In the genomic region with DNA sequence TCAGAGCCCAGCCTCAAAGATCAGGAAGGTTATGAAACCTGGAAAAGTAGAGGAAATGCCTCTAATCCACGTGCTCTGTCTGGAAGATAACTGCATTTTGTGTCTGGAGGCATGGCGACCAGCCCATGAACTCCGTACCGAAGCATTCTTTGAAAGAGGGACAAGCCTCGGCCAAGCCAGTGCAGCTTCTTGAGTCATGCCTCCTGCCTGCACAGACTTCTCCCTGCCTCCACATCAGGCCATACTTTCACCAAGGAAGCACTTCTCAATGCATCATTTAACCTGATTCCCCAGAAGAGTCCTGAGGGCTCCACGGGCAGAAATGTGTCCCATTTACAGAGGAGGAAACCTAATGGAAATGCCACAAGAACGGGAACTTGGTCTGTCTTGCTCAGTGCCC, we compare ENCODE assay signal across 1 cellular context.
TF ChIP-seq lines count a peak whose summit lies in the region.

No MANE protein-coding gene starts in this region.

TF ChIP-seq in HepG2, 621 proteins besides CTCF, POLR2A, EP300 and RAD21:
- TF ChIP-seq ZNF616 (CRISPR knock-in tag; IDR thresholded peaks at IDR 0.05; ENCODE audit: low read depth): no peak
- TF ChIP-seq ZEB1 (IDR thresholded peaks at IDR 0.05; ENCODE audit: insufficient replicate concordance, low read depth): no peak
- TF ChIP-seq, protein P1, sequence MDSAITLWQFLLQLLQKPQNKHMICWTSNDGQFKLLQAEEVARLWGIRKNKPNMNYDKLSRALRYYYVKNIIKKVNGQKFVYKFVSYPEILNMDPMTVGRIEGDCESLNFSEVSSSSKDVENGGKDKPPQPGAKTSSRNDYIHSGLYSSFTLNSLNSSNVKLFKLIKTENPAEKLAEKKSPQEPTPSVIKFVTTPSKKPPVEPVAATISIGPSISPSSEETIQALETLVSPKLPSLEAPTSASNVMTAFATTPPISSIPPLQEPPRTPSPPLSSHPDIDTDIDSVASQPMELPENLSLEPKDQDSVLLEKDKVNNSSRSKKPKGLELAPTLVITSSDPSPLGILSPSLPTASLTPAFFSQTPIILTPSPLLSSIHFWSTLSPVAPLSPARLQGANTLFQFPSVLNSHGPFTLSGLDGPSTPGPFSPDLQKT (CRISPR knock-in tag; IDR thresholded peaks at IDR 0.05; ENCODE audit: borderline replicate concordance): no peak
- TF ChIP-seq XRCC5 (optimal IDR thresholded peaks at IDR 0.05; ENCODE audit: low read length): no peak
- no peak for TF ChIP-seq ZNF720 (CRISPR knock-in tag; IDR thresholded peaks at IDR 0.05)
- TF ChIP-seq, protein P2, sequence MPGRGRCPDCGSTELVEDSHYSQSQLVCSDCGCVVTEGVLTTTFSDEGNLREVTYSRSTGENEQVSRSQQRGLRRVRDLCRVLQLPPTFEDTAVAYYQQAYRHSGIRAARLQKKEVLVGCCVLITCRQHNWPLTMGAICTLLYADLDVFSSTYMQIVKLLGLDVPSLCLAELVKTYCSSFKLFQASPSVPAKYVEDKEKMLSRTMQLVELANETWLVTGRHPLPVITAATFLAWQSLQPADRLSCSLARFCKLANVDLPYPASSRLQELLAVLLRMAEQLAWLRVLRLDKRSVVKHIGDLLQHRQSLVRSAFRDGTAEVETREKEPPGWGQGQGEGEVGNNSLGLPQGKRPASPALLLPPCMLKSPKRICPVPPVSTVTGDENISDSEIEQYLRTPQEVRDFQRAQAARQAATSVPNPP (CRISPR knock-in tag; IDR thresholded peaks at IDR 0.05): no peak
- no peak for TF ChIP-seq ZNF451 (CRISPR knock-in tag; IDR thresholded peaks at IDR 0.05)
- TF ChIP-seq FOXP1 (IDR thresholded peaks at IDR 0.05): no peak
- no peak for TF ChIP-seq FOXP1 (CRISPR knock-in tag; IDR thresholded peaks at IDR 0.05)
- TF ChIP-seq, protein P3, sequence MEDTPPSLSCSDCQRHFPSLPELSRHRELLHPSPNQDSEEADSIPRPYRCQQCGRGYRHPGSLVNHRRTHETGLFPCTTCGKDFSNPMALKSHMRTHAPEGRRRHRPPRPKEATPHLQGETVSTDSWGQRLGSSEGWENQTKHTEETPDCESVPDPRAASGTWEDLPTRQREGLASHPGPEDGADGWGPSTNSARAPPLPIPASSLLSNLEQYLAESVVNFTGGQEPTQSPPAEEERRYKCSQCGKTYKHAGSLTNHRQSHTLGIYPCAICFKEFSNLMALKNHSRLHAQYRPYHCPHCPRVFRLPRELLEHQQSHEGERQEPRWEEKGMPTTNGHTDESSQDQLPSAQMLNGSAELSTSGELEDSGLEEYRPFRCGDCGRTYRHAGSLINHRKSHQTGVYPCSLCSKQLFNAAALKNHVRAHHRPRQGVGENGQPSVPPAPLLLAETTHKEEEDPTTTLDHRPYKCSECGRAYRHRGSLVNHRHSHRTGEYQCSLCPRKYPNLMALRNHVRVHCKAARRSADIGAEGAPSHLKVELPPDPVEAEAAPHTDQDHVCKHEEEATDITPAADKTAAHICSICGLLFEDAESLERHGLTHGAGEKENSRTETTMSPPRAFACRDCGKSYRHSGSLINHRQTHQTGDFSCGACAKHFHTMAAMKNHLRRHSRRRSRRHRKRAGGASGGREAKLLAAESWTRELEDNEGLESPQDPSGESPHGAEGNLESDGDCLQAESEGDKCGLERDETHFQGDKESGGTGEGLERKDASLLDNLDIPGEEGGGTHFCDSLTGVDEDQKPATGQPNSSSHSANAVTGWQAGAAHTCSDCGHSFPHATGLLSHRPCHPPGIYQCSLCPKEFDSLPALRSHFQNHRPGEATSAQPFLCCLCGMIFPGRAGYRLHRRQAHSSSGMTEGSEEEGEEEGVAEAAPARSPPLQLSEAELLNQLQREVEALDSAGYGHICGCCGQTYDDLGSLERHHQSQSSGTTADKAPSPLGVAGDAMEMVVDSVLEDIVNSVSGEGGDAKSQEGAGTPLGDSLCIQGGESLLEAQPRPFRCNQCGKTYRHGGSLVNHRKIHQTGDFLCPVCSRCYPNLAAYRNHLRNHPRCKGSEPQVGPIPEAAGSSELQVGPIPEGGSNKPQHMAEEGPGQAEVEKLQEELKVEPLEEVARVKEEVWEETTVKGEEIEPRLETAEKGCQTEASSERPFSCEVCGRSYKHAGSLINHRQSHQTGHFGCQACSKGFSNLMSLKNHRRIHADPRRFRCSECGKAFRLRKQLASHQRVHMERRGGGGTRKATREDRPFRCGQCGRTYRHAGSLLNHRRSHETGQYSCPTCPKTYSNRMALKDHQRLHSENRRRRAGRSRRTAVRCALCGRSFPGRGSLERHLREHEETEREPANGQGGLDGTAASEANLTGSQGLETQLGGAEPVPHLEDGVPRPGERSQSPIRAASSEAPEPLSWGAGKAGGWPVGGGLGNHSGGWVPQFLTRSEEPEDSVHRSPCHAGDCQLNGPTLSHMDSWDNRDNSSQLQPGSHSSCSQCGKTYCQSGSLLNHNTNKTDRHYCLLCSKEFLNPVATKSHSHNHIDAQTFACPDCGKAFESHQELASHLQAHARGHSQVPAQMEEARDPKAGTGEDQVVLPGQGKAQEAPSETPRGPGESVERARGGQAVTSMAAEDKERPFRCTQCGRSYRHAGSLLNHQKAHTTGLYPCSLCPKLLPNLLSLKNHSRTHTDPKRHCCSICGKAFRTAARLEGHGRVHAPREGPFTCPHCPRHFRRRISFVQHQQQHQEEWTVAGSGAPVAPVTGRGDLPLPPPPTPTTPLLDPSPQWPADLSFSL (CRISPR knock-in tag; IDR thresholded peaks at IDR 0.05): 0 out of 2 replicates have a peak, but pooled peaks have one; percentile 2
- TF ChIP-seq, protein P4, sequence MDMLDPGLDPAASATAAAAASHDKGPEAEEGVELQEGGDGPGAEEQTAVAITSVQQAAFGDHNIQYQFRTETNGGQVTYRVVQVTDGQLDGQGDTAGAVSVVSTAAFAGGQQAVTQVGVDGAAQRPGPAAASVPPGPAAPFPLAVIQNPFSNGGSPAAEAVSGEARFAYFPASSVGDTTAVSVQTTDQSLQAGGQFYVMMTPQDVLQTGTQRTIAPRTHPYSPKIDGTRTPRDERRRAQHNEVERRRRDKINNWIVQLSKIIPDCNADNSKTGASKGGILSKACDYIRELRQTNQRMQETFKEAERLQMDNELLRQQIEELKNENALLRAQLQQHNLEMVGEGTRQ (IDR thresholded peaks at IDR 0.05; ENCODE audit: low read depth, low read length): no peak
- TF ChIP-seq, protein P4 (CRISPR knock-in tag; IDR thresholded peaks at IDR 0.05; ENCODE audit: borderline replicate concordance): no peak
- TF ChIP-seq, protein P5, sequence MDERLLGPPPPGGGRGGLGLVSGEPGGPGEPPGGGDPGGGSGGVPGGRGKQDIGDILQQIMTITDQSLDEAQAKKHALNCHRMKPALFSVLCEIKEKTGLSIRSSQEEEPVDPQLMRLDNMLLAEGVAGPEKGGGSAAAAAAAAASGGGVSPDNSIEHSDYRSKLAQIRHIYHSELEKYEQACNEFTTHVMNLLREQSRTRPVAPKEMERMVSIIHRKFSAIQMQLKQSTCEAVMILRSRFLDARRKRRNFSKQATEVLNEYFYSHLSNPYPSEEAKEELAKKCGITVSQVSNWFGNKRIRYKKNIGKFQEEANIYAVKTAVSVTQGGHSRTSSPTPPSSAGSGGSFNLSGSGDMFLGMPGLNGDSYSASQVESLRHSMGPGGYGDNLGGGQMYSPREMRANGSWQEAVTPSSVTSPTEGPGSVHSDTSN (CRISPR knock-in tag; IDR thresholded peaks at IDR 0.05): no peak
- TF ChIP-seq STAG1 (CRISPR knock-in tag; IDR thresholded peaks at IDR 0.05): no peak
- TF ChIP-seq HDAC1 (CRISPR knock-in tag; IDR thresholded peaks at IDR 0.05): no peak
- TF ChIP-seq KAT8 (CRISPR knock-in tag; IDR thresholded peaks at IDR 0.05): no peak
- TF ChIP-seq HOXA7 (CRISPR knock-in tag; IDR thresholded peaks at IDR 0.05): no peak
- no peak for TF ChIP-seq RBM22 (optimal IDR thresholded peaks at IDR 0.05; ENCODE audit: low read length)
- TF ChIP-seq ZNF883 (CRISPR knock-in tag; IDR thresholded peaks at IDR 0.05; ENCODE audit: not compliant biosample characterization): peak; percentile 16
- TF ChIP-seq, protein P6, sequence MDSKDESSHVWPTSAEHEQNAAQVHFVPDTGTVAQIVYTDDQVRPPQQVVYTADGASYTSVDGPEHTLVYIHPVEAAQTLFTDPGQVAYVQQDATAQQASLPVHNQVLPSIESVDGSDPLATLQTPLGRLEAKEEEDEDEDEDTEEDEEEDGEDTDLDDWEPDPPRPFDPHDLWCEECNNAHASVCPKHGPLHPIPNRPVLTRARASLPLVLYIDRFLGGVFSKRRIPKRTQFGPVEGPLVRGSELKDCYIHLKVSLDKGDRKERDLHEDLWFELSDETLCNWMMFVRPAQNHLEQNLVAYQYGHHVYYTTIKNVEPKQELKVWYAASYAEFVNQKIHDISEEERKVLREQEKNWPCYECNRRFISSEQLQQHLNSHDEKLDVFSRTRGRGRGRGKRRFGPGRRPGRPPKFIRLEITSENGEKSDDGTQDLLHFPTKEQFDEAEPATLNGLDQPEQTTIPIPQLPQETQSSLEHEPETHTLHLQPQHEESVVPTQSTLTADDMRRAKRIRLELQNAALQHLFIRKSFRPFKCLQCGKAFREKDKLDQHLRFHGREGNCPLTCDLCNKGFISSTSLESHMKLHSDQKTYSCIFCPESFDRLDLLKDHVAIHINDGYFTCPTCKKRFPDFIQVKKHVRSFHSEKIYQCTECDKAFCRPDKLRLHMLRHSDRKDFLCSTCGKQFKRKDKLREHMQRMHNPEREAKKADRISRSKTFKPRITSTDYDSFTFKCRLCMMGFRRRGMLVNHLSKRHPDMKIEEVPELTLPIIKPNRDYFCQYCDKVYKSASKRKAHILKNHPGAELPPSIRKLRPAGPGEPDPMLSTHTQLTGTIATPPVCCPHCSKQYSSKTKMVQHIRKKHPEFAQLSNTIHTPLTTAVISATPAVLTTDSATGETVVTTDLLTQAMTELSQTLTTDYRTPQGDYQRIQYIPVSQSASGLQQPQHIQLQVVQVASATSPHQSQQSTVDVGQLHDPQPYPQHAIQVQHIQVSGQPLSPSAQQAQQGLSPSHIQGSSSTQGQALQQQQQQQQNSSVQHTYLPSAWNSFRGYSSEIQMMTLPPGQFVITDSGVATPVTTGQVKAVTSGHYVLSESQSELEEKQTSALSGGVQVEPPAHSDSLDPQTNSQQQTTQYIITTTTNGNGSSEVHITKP (CRISPR knock-in tag; IDR thresholded peaks at IDR 0.05; ENCODE audit: low read depth): no peak
- TF ChIP-seq ZNF761 (CRISPR knock-in tag; conservative IDR thresholded peaks at IDR 0.05): 0 out of 2 replicates have a peak, but pooled peaks have one; percentile 54
- peak; percentile 52; the same call in 1 of the 2 replicates for TF ChIP-seq RBFOX2 (IDR thresholded peaks at IDR 0.05; ENCODE audit: low read depth, low read length)
- TF ChIP-seq PTBP1 (IDR thresholded peaks at IDR 0.05; ENCODE audit: low read depth, low read length, poor library complexity, severe bottlenecking): no peak
- no peak for TF ChIP-seq MBNL3 (CRISPR knock-in tag; conservative IDR thresholded peaks at IDR 0.05)
- TF ChIP-seq, protein P7, sequence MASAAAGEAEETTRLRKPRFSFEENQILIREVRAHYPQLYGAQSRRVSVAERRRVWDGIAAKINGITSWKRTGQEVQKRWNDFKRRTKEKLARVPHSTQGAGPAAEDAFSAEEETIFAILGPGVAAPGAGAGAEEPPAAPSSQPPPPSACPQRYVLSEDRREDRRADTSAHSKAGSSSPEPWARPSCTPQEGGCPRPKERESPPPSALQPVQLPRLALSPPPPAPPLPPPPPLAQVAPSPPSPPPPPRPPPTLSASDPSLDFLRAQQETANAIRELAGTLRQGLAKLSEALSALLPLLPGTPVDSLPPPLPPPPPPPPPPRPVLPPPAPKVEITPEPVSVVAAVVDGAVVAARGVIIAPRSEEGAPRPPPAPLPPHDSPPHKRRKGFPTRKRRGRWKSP (CRISPR knock-in tag; IDR thresholded peaks at IDR 0.05): no peak
- no peak for TF ChIP-seq MIER2 (CRISPR knock-in tag; IDR thresholded peaks at IDR 0.05)
- no peak for TF ChIP-seq DR1 (CRISPR knock-in tag; IDR thresholded peaks at IDR 0.05)
- TF ChIP-seq, protein P8, sequence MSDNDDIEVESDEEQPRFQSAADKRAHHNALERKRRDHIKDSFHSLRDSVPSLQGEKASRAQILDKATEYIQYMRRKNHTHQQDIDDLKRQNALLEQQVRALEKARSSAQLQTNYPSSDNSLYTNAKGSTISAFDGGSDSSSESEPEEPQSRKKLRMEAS (IDR thresholded peaks at IDR 0.05): no peak
- 0 out of 2 replicates have a peak, but pooled peaks have one; percentile 18 for TF ChIP-seq BCL6 (CRISPR knock-in tag; IDR thresholded peaks at IDR 0.05)
- 0 out of 2 replicates have a peak, but pooled peaks have one; percentile 36 for TF ChIP-seq ZNF337 (CRISPR knock-in tag; IDR thresholded peaks at IDR 0.05; ENCODE audit: borderline replicate concordance, low read depth)
- 0 out of 2 replicates have a peak, but pooled peaks have one; percentile 4 for TF ChIP-seq SP2 (CRISPR knock-in tag; IDR thresholded peaks at IDR 0.05)
- TF ChIP-seq NR2F6 (IDR thresholded peaks at IDR 0.05): no peak
- no peak for TF ChIP-seq NR2F6 (CRISPR knock-in tag; IDR thresholded peaks at IDR 0.05)
- TF ChIP-seq ZNF460 (CRISPR knock-in tag; IDR thresholded peaks at IDR 0.05; ENCODE audit: borderline replicate concordance): no peak
- TF ChIP-seq, protein P9, sequence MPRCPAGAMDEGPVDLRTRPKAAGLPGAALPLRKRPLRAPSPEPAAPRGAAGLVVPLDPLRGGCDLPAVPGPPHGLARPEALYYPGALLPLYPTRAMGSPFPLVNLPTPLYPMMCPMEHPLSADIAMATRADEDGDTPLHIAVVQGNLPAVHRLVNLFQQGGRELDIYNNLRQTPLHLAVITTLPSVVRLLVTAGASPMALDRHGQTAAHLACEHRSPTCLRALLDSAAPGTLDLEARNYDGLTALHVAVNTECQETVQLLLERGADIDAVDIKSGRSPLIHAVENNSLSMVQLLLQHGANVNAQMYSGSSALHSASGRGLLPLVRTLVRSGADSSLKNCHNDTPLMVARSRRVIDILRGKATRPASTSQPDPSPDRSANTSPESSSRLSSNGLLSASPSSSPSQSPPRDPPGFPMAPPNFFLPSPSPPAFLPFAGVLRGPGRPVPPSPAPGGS (CRISPR knock-in tag; IDR thresholded peaks at IDR 0.05): 0 out of 2 replicates have a peak, but pooled peaks have one; percentile 20
- no peak for TF ChIP-seq PHF8 (CRISPR knock-in tag; IDR thresholded peaks at IDR 0.05)
- 0 out of 2 replicates have a peak, but pooled peaks have one; percentile 20 for TF ChIP-seq PAX8 (CRISPR knock-in tag; IDR thresholded peaks at IDR 0.05; ENCODE audit: borderline replicate concordance)
